19 cellular contexts compared by ENCODE assay signal in the genomic region with DNA sequence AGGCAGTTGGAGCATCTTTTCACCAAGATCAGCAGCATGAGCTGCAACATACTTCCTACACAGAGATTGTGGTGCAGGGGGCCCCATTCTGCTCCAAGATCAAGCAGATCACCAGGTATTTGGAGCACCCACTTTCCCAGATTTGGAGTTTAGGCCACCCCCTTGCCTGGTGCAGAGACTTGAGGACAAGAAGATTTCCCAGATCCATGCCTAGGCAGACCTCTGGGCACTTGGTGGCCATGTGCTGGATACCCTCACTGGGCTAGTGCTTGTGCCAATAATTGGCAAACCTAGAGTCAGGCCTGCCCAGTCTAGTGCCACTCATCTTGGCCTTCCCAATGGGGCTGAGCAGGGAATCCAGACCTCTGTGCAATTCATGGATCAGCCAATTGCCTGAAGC.
A peak's percentile ranks its signal among the peaks of the same experiment; 100 is the strongest.
DNase-seq lines count a peak whose midpoint lies in the region; ATAC-seq and TF ChIP-seq lines count a peak whose summit lies in the region.
"Had no signal": no experiment of that assay in that cellular context is flagged by ENCODE, and none has a peak within 500 bp of the region (broad histone marks: within the 10 kb centered on the region; RNA-seq: fewer than 3 reads in every experiment).

No MANE protein-coding gene starts in this region.

- H2AFZ ChIP-seq in PC-3 (ENCODE audit: low read length), result no peak overlapping the region
- H2AFZ ChIP-seq: GM23338 had no signal

- no peaks in the 10 kb centered on the region for H3K36me3 ChIP-seq in PC-3 (ENCODE audit: low read depth, low read length)
- H3K36me3 ChIP-seq in sigmoid colon, result no peaks in the 10 kb centered on the region
- H3K36me3 ChIP-seq: BLaER1, HAP-1 had no signal

- H3K4me1 ChIP-seq in PC-3 (ENCODE audit: insufficient read depth, low read length), result no peaks in the 10 kb centered on the region
- no peaks in the 10 kb centered on the region for H3K4me1 ChIP-seq in sigmoid colon
- H3K4me1 ChIP-seq: BLaER1, HAP-1 had no signal

- H3K27ac ChIP-seq in PC-3 (ENCODE audit: low read length), result no peak overlapping the region
- no peak overlapping the region for H3K27ac ChIP-seq in epithelial cell of prostate
- H3K27ac ChIP-seq in sigmoid colon, result no peak overlapping the region
- H3K27ac ChIP-seq: 22Rv1, BLaER1, C4-2B had no signal

- no peak overlapping the region for H3K4me2 ChIP-seq in PC-3 (ENCODE audit: low read length)
- H3K4me2 ChIP-seq: BLaER1, GM23338 had no signal

- no peak for TF ChIP-seq POLR2A in sigmoid colon (IDR thresholded peaks at IDR 0.05)

- TF ChIP-seq EP300 in sigmoid colon (IDR thresholded peaks at IDR 0.05), result no peak

- H3K9me3 ChIP-seq in PC-3 (ENCODE audit: low read length) (no peaks in the 10 kb centered on the region), sigmoid colon (no peaks in the 10 kb centered on the region)
- H3K9me3 ChIP-seq: BLaER1, HAP-1 had no signal

- no peaks in the 10 kb centered on the region for H3K9me2 ChIP-seq in PC-3 (replicated peaks; ENCODE audit: low read length)

- H3K9ac ChIP-seq in PC-3 (ENCODE audit: low read length), result no peak overlapping the region
- H3K9ac ChIP-seq: BLaER1 had no signal

- POLR2A ChIA-PET in PC-3 (lab: Charles Lee; ENCODE audit: unreplicated experiment), result no interaction called here

- BruUV-seq in PC-3 (replicated peaks; lab: Mats Ljungman, UMichigan), result no TSS peak

- no peaks in the 10 kb centered on the region for H3K27me3 ChIP-seq in PC-3 (ENCODE audit: low read length)
- no peaks in the 10 kb centered on the region for H3K27me3 ChIP-seq in sigmoid colon
- H3K27me3 ChIP-seq: BLaER1 had no signal

- intact Hi-C loops in PC-3 (cut with micrococcal nuclease), result no loop called here
- intact Hi-C loops in sigmoid colon (cut with DNase I), result no loop called here

- no peaks in the 10 kb centered on the region for H3F3A ChIP-seq in PC-3 (ENCODE audit: low read length, unreplicated experiment)

- TF ChIP-seq CTCF in PC-3 (conservative IDR thresholded peaks at IDR 0.05; ENCODE audit: low read depth, low read length) (no peak), sigmoid colon (IDR thresholded peaks at IDR 0.05) (no peak)

- ATAC-seq in PC-3, result no peak
- ATAC-seq: CD8-positive, alpha-beta T cell; GM12878; GM23338 had no signal

- peak; percentile 5 for DNase-seq in PC-3
- DNase-seq in epithelial cell of prostate (ENCODE audit: low read depth, low spot score), result peak; percentile 5
- DNase-seq in sigmoid colon, result peak; percentile 48
- no peak for DNase-seq in activated CD8-positive, alpha-beta memory T cell treated with anti-CD3 and anti-CD28 coated beads, Interleukin-2, amount 50 U/mL, for 4 hours
- no peak for DNase-seq in GM19238 (ENCODE audit: insufficient read length, low spot score)
- DNase-seq in activated T-cell treated with anti-CD3 and anti-CD28 coated beads, Interleukin-2, amount 50 U/mL, for 48 hours, result no peak
- DNase-seq: CD4-positive, CD25-positive, alpha-beta regulatory T cell; CD8-positive, alpha-beta T cell; DMS 273 treated with DMSO at 0.1 percent for 48 hours; DMS79; EL; GDM1; HFFc6 had no signal

- H4K20me1 ChIP-seq in PC-3 (ENCODE audit: low read length), result no peaks in the 10 kb centered on the region
- H4K20me1 ChIP-seq: BLaER1 had no signal

- H3K79me2 ChIP-seq in PC-3 (ENCODE audit: low read length), result no peaks in the 10 kb centered on the region

- no peak overlapping the region for H3K4me3 ChIP-seq in PC-3 (ENCODE audit: low read length)
- no peak overlapping the region for H3K4me3 ChIP-seq in sigmoid colon
- H3K4me3 ChIP-seq: BLaER1, GM12878, GM23338, HAP-1 had no signal

- CTCF ChIA-PET in PC-3 (lab: Charles Lee), result no interaction called here

Comparison
In these comparisons a context has a peak if more than half of its experiments do, and no peak if none do; other contexts are left out.
1. DNase-seq: peak in PC-3 (single experiment), epithelial cell of prostate (single experiment) and sigmoid colon (single experiment); none in activated CD8-positive, alpha-beta memory T cell treated with anti-CD3 and anti-CD28 coated beads, Interleukin-2, amount 50 U/mL, for 4 hours (single experiment), GM19238 (single experiment) and activated T-cell treated with anti-CD3 and anti-CD28 coated beads, Interleukin-2, amount 50 U/mL, for 48 hours (0 of 2).